In the genomic region with DNA sequence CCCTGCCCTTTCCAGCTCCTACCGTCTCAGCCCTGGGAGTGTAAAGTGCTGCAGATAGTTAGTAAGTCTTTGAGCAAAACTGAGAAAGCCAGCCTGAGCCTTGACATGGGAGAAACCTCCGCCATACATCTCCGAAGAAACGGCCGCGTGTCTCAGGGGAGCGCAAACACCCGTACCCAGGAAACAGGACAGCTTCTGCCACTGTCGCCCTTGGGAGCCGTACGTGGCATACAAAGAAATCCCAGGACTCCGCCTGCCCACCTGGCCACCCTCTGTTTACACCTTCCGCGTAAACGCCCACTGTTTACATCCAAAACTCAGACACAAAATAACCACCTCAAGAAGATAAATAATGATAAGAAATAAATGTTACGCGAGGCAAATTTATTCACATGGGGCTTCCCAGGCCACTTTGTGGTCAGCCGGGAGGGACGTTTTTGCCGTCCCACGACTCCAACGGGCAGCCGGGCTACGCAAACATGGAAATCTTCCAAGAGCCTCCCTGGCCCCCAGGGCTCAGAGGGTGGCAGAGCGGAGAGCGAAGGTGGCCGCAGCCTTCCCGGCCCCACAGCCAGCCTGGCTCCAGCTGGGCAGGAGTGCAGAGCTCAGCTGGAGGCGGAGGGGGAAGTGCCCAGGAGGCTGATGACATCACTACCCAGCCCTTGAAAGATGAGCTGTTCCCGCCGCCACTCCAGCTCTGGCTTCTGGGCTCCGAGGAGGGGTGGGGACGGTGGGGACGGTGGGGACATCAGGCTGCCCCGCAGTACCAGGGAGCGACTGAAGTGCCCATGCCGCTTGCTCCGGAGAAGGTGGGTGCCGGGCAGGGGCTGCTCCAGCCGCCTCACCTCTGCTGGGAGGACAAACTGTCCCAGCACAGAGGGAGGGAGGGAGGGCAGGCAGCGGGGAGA, we compare ENCODE assay signal across 8 cellular contexts. TPM values are rescaled to one million over a fixed set of nuclear protein-coding genes. Genes with fewer than 3 reads are reported as not detected.
DNase-seq lines count a peak whose midpoint lies in the region; ATAC-seq and TF ChIP-seq lines count a peak whose summit lies in the region.

Gene BDKRB2 (plus strand): TSS at position 689 of the 908 bp plus-strand sequence. CDS start 32,269 bp downstream, outside the sequence.

- no peak for TF ChIP-seq CTCF in body of pancreas (IDR thresholded peaks at IDR 0.05)
- TF ChIP-seq CTCF in sigmoid colon (IDR thresholded peaks at IDR 0.05) = no peak

- H3K27me3 ChIP-seq in body of pancreas = no peaks in the 10 kb centered on the region
- no peaks in the 10 kb centered on the region for H3K27me3 ChIP-seq in sigmoid colon

- H3K4me3 ChIP-seq in body of pancreas (peak within 1 kb of the TSS in 1 of 2 donors; percentile 13), iPS-18c (ENCODE audit: insufficient read depth, low read depth, low read length) (peak within 1 kb of the TSS; percentile 51), sigmoid colon (peak within 1 kb of the TSS; percentile 36 to 59 (median 50))

- ATAC-seq in body of pancreas (peak; percentile 91), HG03175 (IDR thresholded peaks at IDR 0.05; ENCODE audit: unreplicated experiment) (no peak)

- H3K27ac ChIP-seq in body of pancreas (peak within 1 kb of the TSS; percentile 53 to 89 (median 87)), sigmoid colon (peak within 1 kb of the TSS; percentile 77 to 84 (median 83))

- peak in 1 of 4 donors; percentile 43 for TF ChIP-seq EP300 in sigmoid colon (IDR thresholded peaks at IDR 0.05)

- H3K9me3 ChIP-seq in body of pancreas (no peaks in the 10 kb centered on the region), iPS-18c (ENCODE audit: control insufficient read depth, insufficient read depth, low read length) (no peaks in the 10 kb centered on the region), sigmoid colon (no peaks in the 10 kb centered on the region)

- peak; percentile 95 for DNase-seq in AG08395 (ENCODE audit: low spot score)
- peak; percentile 90 for DNase-seq in HCEC 1CT
- peak; percentile 98 for DNase-seq in NCI-H69 (lab: John Stamatoyannopoulos, UW)
- DNase-seq in body of pancreas = peak; percentile 82 to 90 (median 89)
- DNase-seq in sigmoid colon = peak; percentile 91
- no peak for DNase-seq in AML-193 (lab: John Stamatoyannopoulos, UW)

- TF ChIP-seq POLR2A in body of pancreas (IDR thresholded peaks at IDR 0.05) = peak; percentile 91 to 97 (median 95)
- peak; percentile 87 to 90 for TF ChIP-seq POLR2A in sigmoid colon (IDR thresholded peaks at IDR 0.05)

- no peaks in the 10 kb centered on the region for H3K36me3 ChIP-seq in body of pancreas (replicated peaks in 1 of 2; ENCODE audit: insufficient read depth in 1 of 2, low read depth in 2 of 2)
- H3K36me3 ChIP-seq in sigmoid colon = no peaks in the 10 kb centered on the region

- WGBS in body of pancreas, 2 donors = 1 to 3% methylated on average over 29 to 38 of the region's 41 CpGs
- WGBS in sigmoid colon, 2 donors = 3 to 12% methylated on average over 41 of the region's 41 CpGs

- intact Hi-C loops in body of pancreas (cut with DNase I) = no loop called here
- intact Hi-C loops in sigmoid colon (cut with DNase I) = loop anchor here (1.0 to 2.0 kb wide), 2 partner anchors 50 to 99 kb away; no protein-coding TSS in a partner anchor

- H3K4me1 ChIP-seq in body of pancreas = peaks cover 47% of the 10 kb centered on the region
- H3K4me1 ChIP-seq in sigmoid colon = peaks cover 0 to 34% (median 30%) of the 10 kb centered on the region in 4 donors

RNA-seq across cellular contexts. Expression of gene BDKRB2, which starts in this region (rescaled TPM):
- 10 to 100 TPM in 1 of 2 donors, 1 to 10 TPM in 1; 9.6 to 11.4 TPM for total RNA-seq in body of pancreas
- 1 to 10 TPM; 1.8 to 4.5 (median 3.9) TPM for total RNA-seq in sigmoid colon
- polyA plus RNA-seq in sigmoid colon = 10 to 100 TPM in 1 of 3 donors, 1 to 10 TPM in 2; 6.0 to 10.8 (median 8.7) TPM

Comparison
In these comparisons a context has a peak if more than half of its experiments do, and no peak if none do; other contexts are left out.
1. DNase-seq: peak in AG08395 (single experiment), HCEC 1CT (single experiment), NCI-H69 (single experiment), body of pancreas (4 of 4) and sigmoid colon (single experiment); none in AML-193 (0 of 2).